In genomic region chr2:146374505-146374904, GRCh38 we compare ENCODE assay signal across 38 cellular contexts.
"Had no signal": no experiment of that assay in that cellular context is flagged by ENCODE, and none has a peak within 500 bp of the region (broad histone marks: within the 10 kb centered on the region; RNA-seq: fewer than 3 reads in every experiment).

No MANE protein-coding gene starts in this region.

- H3K4me3 ChIP-seq: adrenal gland, esophagus muscularis mucosa, gastroesophageal sphincter, left lung, lower lobe of right lung, neural progenitor cell, psoas muscle, sigmoid colon, smooth muscle cell, thyroid gland, upper lobe of left lung, vagina had no signal

- H3K9ac ChIP-seq: neural progenitor cell, parathyroid adenoma had no signal

- H3K9me3 ChIP-seq: adrenal gland, esophagus muscularis mucosa, gastroesophageal sphincter, lower lobe of right lung, sigmoid colon, thyroid gland, upper lobe of left lung, vagina had no signal

- H3K4me1 Mint-ChIP-seq: activated naive CD8-positive, alpha-beta T cell treated with anti-CD3 and anti-CD28 coated beads for 36 hours; brain; endodermal cell; natural killer cell; neural progenitor cell; stimulated activated memory B cell treated with anti-CD40 and anti-IgM and Interleukin-4, amounts not matched to agents 10 μg/mL and 1 μg/mL and 100 μg/mL, for 72 hours; stimulated activated naive CD8-positive, alpha-beta T cell treated with anti-CD3 and anti-CD28 coated beads, Interleukin-15, amount 100 ng/mL, for 72 hours had no signal

- H3K27ac Mint-ChIP-seq: activated CD4-positive, alpha-beta memory T cell treated with anti-CD3 and anti-CD28 coated beads for 36 hours; activated naive CD4-positive, alpha-beta T cell treated with anti-CD3 and anti-CD28 coated beads for 36 hours; activated naive CD8-positive, alpha-beta T cell treated with anti-CD3 and anti-CD28 coated beads for 36 hours; activated T-helper 1 cell treated with anti-CD3 and anti-CD28 coated beads, Interleukin-12 subunit alpha, Interleukin-12 subunit beta, Interleukin-2, Interleukin-4 antibody, amounts not matched to agents 30 ng/mL and 10 ng/mL and 1 ng/mL, durations not matched to agents 14 hours and 24 hours and 36 hours; brain; endodermal cell; natural killer cell; neural progenitor cell; stimulated activated memory B cell treated with anti-CD40 and anti-IgM and Interleukin-4, amounts not matched to agents 10 μg/mL and 1 μg/mL and 100 μg/mL, for 72 hours; stimulated activated naive CD8-positive, alpha-beta T cell treated with anti-CD3 and anti-CD28 coated beads, Interleukin-15, amount 100 ng/mL, for 72 hours had no signal

- H3K4me1 ChIP-seq: adrenal gland, esophagus muscularis mucosa, gastroesophageal sphincter, left lung, lower lobe of right lung, neural progenitor cell, parathyroid adenoma, psoas muscle, sigmoid colon, thyroid gland, upper lobe of left lung, vagina had no signal

- H3K27ac ChIP-seq: adrenal gland, esophagus muscularis mucosa, gastroesophageal sphincter, left lung, lower lobe of right lung, neural progenitor cell, parathyroid adenoma, psoas muscle, sigmoid colon, thyroid gland, upper lobe of left lung, vagina, WERI-Rb-1 had no signal

- H3K4me2 ChIP-seq: neural progenitor cell, smooth muscle cell had no signal

- H3K79me2 ChIP-seq: parathyroid adenoma had no signal

- H3K36me3 ChIP-seq: adrenal gland, esophagus muscularis mucosa, gastroesophageal sphincter, left lung, lower lobe of right lung, neural progenitor cell, sigmoid colon, thyroid gland, upper lobe of left lung, vagina, WERI-Rb-1 had no signal

- H3K36me3 Mint-ChIP-seq: activated CD4-positive, alpha-beta memory T cell treated with anti-CD3 and anti-CD28 coated beads for 36 hours; activated naive CD8-positive, alpha-beta T cell treated with anti-CD3 and anti-CD28 coated beads for 36 hours; brain; neural progenitor cell; stimulated activated memory B cell treated with anti-CD40 and anti-IgM and Interleukin-4, amounts not matched to agents 10 μg/mL and 1 μg/mL and 100 μg/mL, for 72 hours had no signal

- ATAC-seq: activated CD4-positive, CD25-positive, alpha-beta regulatory T cell treated with anti-CD3 and anti-CD28 coated beads, Interleukin-2, amount 50 U/mL, for 24 hours; gastroesophageal sphincter; left lung; lower lobe of right lung; natural killer cell; psoas muscle; stimulated activated memory B cell treated with anti-CD40 and anti-IgM and Interleukin-4, amounts not matched to agents 10 μg/mL and 1 μg/mL and 100 μg/mL, for 72 hours; stimulated activated naive CD8-positive, alpha-beta T cell treated with anti-CD3 and anti-CD28 coated beads, Interleukin-15, amount 100 ng/mL, for 72 hours had no signal

- DNase-seq: activated CD4-positive, alpha-beta memory T cell treated with anti-CD3 and anti-CD28 coated beads for 36 hours; activated CD4-positive, alpha-beta T cell treated with anti-CD3 and anti-CD28 coated beads for 48 hours; activated CD8-positive, alpha-beta memory T cell treated with anti-CD3 and anti-CD28 coated beads, Interleukin-2, amount 50 U/mL, for 4 hours; activated effector memory CD4-positive, alpha-beta T cell treated with anti-CD3 and anti-CD28 coated beads, Interleukin-2, amount 50 U/mL, for 16 hours; activated naive CD4-positive, alpha-beta T cell treated with anti-CD3 and anti-CD28 coated beads for 36 hours; activated naive CD8-positive, alpha-beta T cell treated with anti-CD3 and anti-CD28 coated beads for 36 hours; activated T-cell treated with anti-CD3 and anti-CD28 coated beads, Interleukin-2, amount 50 U/mL, for 1 hour; adrenal gland; aorta; caudate nucleus; endodermal cell; head of caudate nucleus; hippocampal formation; kidney glomerular epithelial cell; left lung; lower lobe of right lung; mesenchymal stem cell; natural killer cell; occipital lobe; psoas muscle; sigmoid colon; stimulated activated CD4-positive, alpha-beta T cell treated with anti-CD3 and anti-CD28 coated beads, Interleukin-1b, Interleukin-23, amount 100 ng/mL, for 48 hours; stimulated activated CD4-positive, alpha-beta T cell treated with anti-CD3 and anti-CD28 coated beads, Interleukin-4, amount 100 ng/mL, for 4 hours; stimulated activated CD8-positive, alpha-beta memory T cell treated with anti-CD3 and anti-CD28 coated beads, Interleukin-4, amount 100 ng/mL, for 48 hours; stimulated activated naive CD8-positive, alpha-beta T cell treated with anti-CD3 and anti-CD28 coated beads, Interleukin-15, amount 100 ng/mL, for 72 hours; thyroid gland; upper lobe of left lung; WERI-Rb-1 had no signal

- H3K27me3 Mint-ChIP-seq: activated CD4-positive, alpha-beta memory T cell treated with anti-CD3 and anti-CD28 coated beads for 36 hours; activated naive CD8-positive, alpha-beta T cell treated with anti-CD3 and anti-CD28 coated beads for 36 hours; stimulated activated memory B cell treated with anti-CD40 and anti-IgM and Interleukin-4, amounts not matched to agents 10 μg/mL and 1 μg/mL and 100 μg/mL, for 72 hours; stimulated activated naive CD8-positive, alpha-beta T cell treated with anti-CD3 and anti-CD28 coated beads, Interleukin-15, amount 100 ng/mL, for 72 hours had no signal

- H3K27me3 ChIP-seq: adrenal gland, esophagus muscularis mucosa, gastroesophageal sphincter, left lung, neural progenitor cell, sigmoid colon, thyroid gland, upper lobe of left lung, vagina had no signal

- H3K4me3 Mint-ChIP-seq: activated CD4-positive, alpha-beta memory T cell treated with anti-CD3 and anti-CD28 coated beads for 36 hours; activated naive CD4-positive, alpha-beta T cell treated with anti-CD3 and anti-CD28 coated beads for 36 hours; activated naive CD8-positive, alpha-beta T cell treated with anti-CD3 and anti-CD28 coated beads for 36 hours; activated T-helper 1 cell treated with anti-CD3 and anti-CD28 coated beads, Interleukin-12 subunit alpha, Interleukin-12 subunit beta, Interleukin-2, Interleukin-4 antibody, amounts not matched to agents 30 ng/mL and 10 ng/mL and 1 ng/mL, durations not matched to agents 14 hours and 24 hours and 36 hours; brain; endodermal cell; natural killer cell; neural progenitor cell; stimulated activated memory B cell treated with anti-CD40 and anti-IgM and Interleukin-4, amounts not matched to agents 10 μg/mL and 1 μg/mL and 100 μg/mL, for 72 hours; stimulated activated naive CD8-positive, alpha-beta T cell treated with anti-CD3 and anti-CD28 coated beads, Interleukin-15, amount 100 ng/mL, for 72 hours had no signal

- H2AFZ ChIP-seq: neural progenitor cell, parathyroid adenoma had no signal
